Comparison of ENCODE assay signal across 12 cellular contexts in the genomic region with DNA sequence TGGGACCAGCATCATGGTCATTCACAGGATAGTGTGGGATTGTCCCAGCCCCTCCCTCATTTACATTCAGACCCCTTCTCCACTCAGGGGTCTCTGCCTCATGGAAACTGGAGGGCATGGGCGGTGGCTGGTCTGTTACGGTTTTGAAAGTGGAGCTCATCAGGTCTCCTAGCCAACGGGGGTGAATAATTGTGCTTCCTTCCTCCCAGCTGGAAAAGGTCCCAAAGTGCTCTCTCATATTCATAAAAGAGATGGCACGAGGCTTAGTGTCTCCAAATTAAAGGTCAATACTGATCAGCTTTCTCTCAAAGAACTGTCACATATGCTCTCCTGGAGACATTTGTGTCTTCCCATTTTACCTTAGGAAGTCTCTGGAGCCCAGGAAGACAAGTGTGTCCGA. TPM values are rescaled to one million over a fixed set of nuclear protein-coding genes. Genes with fewer than 3 reads are reported as not detected.
DNase-seq lines count a peak whose midpoint lies in the region; ATAC-seq and TF ChIP-seq lines count a peak whose summit lies in the region.
"Had no signal": no experiment of that assay in that cellular context is flagged by ENCODE, and none has a peak within 500 bp of the region (broad histone marks: within the 10 kb centered on the region; RNA-seq: fewer than 3 reads in every experiment).

No MANE protein-coding gene starts in this region.

- TF ChIP-seq POLR2A in esophagus squamous epithelium (IDR thresholded peaks at IDR 0.05) (no peak), GM18505 (IDR thresholded peaks at IDR 0.05; ENCODE audit: borderline replicate concordance, extremely low read depth, insufficient read depth, insufficient read length) (no peak)

- no peaks in the 10 kb centered on the region for H3K36me3 ChIP-seq in CD8-positive, alpha-beta T cell (ENCODE audit: insufficient read depth, low read length)
- no peaks in the 10 kb centered on the region for H3K36me3 ChIP-seq in SJCRH30
- H3K36me3 ChIP-seq in esophagus squamous epithelium, result no peaks in the 10 kb centered on the region
- no peaks in the 10 kb centered on the region for H3K36me3 ChIP-seq in neuron (ENCODE audit: insufficient read depth, low read length)
- H3K36me3 ChIP-seq: upper lobe of left lung had no signal

- H3K4me3 Mint-ChIP-seq in CD8-positive, alpha-beta T cell, result peak overlapping the region; percentile 46

- H3K27ac Mint-ChIP-seq in CD8-positive, alpha-beta T cell, result no peak overlapping the region

- no peaks in the 10 kb centered on the region for H3K9me3 ChIP-seq in CD8-positive, alpha-beta T cell (ENCODE audit: low read length)
- H3K9me3 ChIP-seq in SJCRH30 (replicated peaks), result no peaks in the 10 kb centered on the region
- H3K9me3 ChIP-seq in esophagus squamous epithelium, result no peaks in the 10 kb centered on the region
- no peaks in the 10 kb centered on the region for H3K9me3 ChIP-seq in neuron (ENCODE audit: low read length)
- H3K9me3 ChIP-seq: upper lobe of left lung had no signal

- POLR2A ChIA-PET in CD8-positive, alpha-beta T cell (lab: Charles Lee), result interaction anchor here (0.6 to 1.4 kb wide), 5 partner anchors 9 to 1455 kb away, joined by 3 to 6 read pairs (median 5); partner anchors contain the start of gene JARID2

- CTCF ChIA-PET in CD8-positive, alpha-beta T cell (lab: Charles Lee), result interaction anchor here (1.8 kb wide), 1 partner anchor 16 kb away, joined by 6 read pairs; no protein-coding TSS in a partner anchor

- 23 to 49% methylated on average over 2 to 5 of the region's 5 CpGs for WGBS in esophagus squamous epithelium, 2 donors

- H3K36me3 Mint-ChIP-seq in CD8-positive, alpha-beta T cell, result peaks cover 9% of the 10 kb centered on the region

- H3K27me3 ChIP-seq in CD8-positive, alpha-beta T cell (ENCODE audit: insufficient read depth, low read length), result no peaks in the 10 kb centered on the region
- H3K27me3 ChIP-seq in SJCRH30 (no peaks in the 10 kb centered on the region), esophagus squamous epithelium (no peaks in the 10 kb centered on the region), neuron (ENCODE audit: insufficient read depth, low read length) (no peaks in the 10 kb centered on the region)
- H3K27me3 ChIP-seq: upper lobe of left lung had no signal

- H3K27ac ChIP-seq in CD8-positive, alpha-beta T cell (ENCODE audit: low read depth, low read length), result no peak overlapping the region
- H3K27ac ChIP-seq in SJCRH30 (peak overlapping the region; percentile 69), esophagus squamous epithelium (peak overlapping the region in 3 of 4 donors; percentile 21 to 58 (median 46))
- H3K27ac ChIP-seq: C4-2B had no signal

- no peak overlapping the region for H2AFZ ChIP-seq in neuron (ENCODE audit: low read depth, low read length)

- H3K9me3 Mint-ChIP-seq in CD8-positive, alpha-beta T cell, result no peaks in the 10 kb centered on the region

- intact Hi-C loops in CD8-positive, alpha-beta T cell (cut with DNase I, micrococcal nuclease), result loop anchor here (1.0 to 5.0 kb wide), 4 partner anchors 10 to 42 kb away; no protein-coding TSS in a partner anchor
- intact Hi-C loops in esophagus squamous epithelium (cut with DNase I), result no loop called here

- no peak for DNase-seq in CD8-positive, alpha-beta T cell
- DNase-seq in SJCRH30, result no peak
- no peak for DNase-seq in esophagus squamous epithelium (lab: John Stamatoyannopoulos, UW)
- DNase-seq in NCI-H187 (lab: John Stamatoyannopoulos, UW), result no peak
- DNase-seq in NK-92 treated with Interleukin-12 subunit alpha and Interleukin-12 subunit beta, amount 100 ng/mL, for 24 hours (lab: John Stamatoyannopoulos, UW), result no peak
- DNase-seq: activated CD8-positive, alpha-beta memory T cell treated with anti-CD3 and anti-CD28 coated beads for 24 hours; islet precursor cell had no signal

- peaks cover 73% of the 10 kb centered on the region for H3K4me1 ChIP-seq in CD8-positive, alpha-beta T cell (ENCODE audit: insufficient read depth, low read length)
- H3K4me1 ChIP-seq in SJCRH30 (peaks cover 35% of the 10 kb centered on the region), esophagus squamous epithelium (peaks cover 6 to 89% (median 39%) of the 10 kb centered on the region in 3 donors), neuron (ENCODE audit: insufficient read depth, low read length) (peaks cover 69% of the 10 kb centered on the region)

- peaks cover 87% of the 10 kb centered on the region for H3K4me1 Mint-ChIP-seq in CD8-positive, alpha-beta T cell (ENCODE audit: low read depth)

- H3K4me3 ChIP-seq in CD8-positive, alpha-beta T cell (ENCODE audit: low read depth, low read length), result no peak overlapping the region
- no peak overlapping the region for H3K4me3 ChIP-seq in SJCRH30
- peak overlapping the region in 1 of 4 donors; percentile 22 for H3K4me3 ChIP-seq in esophagus squamous epithelium
- H3K4me3 ChIP-seq in neuron (ENCODE audit: low read length), result peak overlapping the region; percentile 22
- H3K4me3 ChIP-seq: upper lobe of left lung had no signal

- ATAC-seq in CD8-positive, alpha-beta T cell, result no peak
- ATAC-seq in GM18505 (IDR thresholded peaks at IDR 0.05; ENCODE audit: unreplicated experiment) (no peak), GM19397 (IDR thresholded peaks at IDR 0.05; ENCODE audit: unreplicated experiment) (no peak)

- TF ChIP-seq CTCF in CD8-positive, alpha-beta T cell (IDR thresholded peaks at IDR 0.05), result no peak
- no peak for TF ChIP-seq CTCF in esophagus squamous epithelium (IDR thresholded peaks at IDR 0.05)

- no peaks in the 10 kb centered on the region for H3K27me3 Mint-ChIP-seq in CD8-positive, alpha-beta T cell (ENCODE audit: low read depth)

RNA-seq across cellular contexts. Expression of gene JARID2, which starts 19.9 kb away (rescaled TPM):
- total RNA-seq in CD8-positive, alpha-beta T cell, result 10 to 100 TPM; 30.6 to 31.2 TPM
- 17.2 and 18.5 TPM in 2 replicates for total RNA-seq in SJCRH30 (2014; rRNA removed; shearing (Covaris generic))
- 10 to 100 TPM; 13.3 to 19.6 (median 16.3) TPM for total RNA-seq in esophagus squamous epithelium
